Comparison of ENCODE assay signal across 8 cellular contexts in the genomic region with DNA sequence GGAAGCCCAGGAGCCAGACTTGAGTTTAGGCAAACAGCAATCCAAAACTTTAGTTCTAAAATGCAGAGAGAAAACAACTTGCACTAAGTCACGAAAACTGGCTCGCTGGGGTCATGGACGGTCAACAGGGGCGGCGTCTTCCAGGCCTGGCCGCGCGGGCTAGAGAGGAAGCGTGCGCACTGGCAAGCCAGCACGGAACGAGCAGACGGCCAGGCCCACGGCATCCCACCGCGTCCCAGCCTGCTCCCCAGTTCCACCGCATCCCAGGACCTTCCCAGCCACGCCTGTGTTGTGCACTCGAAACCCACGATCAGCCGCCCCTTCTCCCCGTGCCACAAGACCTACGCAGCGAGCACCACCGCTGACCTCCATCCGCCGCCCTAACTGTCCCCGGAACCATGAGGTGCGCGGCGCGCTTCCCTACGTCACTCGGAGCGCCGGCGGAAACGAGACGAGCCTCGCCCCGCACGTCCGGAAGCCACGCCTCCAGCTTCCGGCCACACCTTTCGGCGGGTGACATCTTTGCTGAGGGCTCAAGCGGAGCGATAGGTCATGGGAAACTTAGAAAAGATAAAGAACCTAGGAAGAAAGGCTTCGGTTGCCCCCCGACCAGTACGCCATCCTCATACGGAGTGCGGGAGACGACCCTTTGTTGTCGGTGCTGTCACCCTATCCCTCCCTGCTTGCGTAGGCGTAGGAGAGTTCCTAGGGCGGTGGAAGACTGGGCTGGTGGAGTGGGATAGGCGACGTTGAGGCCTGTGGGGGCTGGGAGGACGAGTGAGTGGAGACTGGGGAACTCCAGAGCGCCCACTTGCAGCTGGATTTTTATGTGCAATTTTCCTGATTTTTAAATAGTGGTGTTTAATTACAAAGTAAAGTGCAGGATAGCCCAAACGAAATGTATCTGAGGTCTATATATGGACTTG. TPM values are rescaled to one million over a fixed set of nuclear protein-coding genes. Genes with fewer than 3 reads are reported as not detected.
DNase-seq lines count a peak whose midpoint lies in the region; ATAC-seq and TF ChIP-seq lines count a peak whose summit lies in the region.

A gene (minus strand): TSS at position 400 of the 926 bp plus-strand sequence. CDS start 2,460 bp downstream, outside the sequence.

- H3K9me3 ChIP-seq in HAP-1: no peaks in the 10 kb centered on the region
- no peaks in the 10 kb centered on the region for H3K9me3 ChIP-seq in MG63

- peak; percentile 15 for TF ChIP-seq CTCF in nephron progenitor cell (IDR thresholded peaks at IDR 0.05)

- H3K4me3 Mint-ChIP-seq in nephron progenitor cell: peak within 1 kb of the TSS; percentile 95
- peak within 1 kb of the TSS; percentile 94 to 95 for H3K4me3 Mint-ChIP-seq in stimulated activated naive CD8-positive, alpha-beta T cell treated with anti-CD3 and anti-CD28 coated beads, Interleukin-15, amount 100 ng/mL, for 72 hours

- H3K4me1 Mint-ChIP-seq in nephron progenitor cell: peaks cover 48% of the 10 kb centered on the region
- H3K4me1 Mint-ChIP-seq in stimulated activated naive CD8-positive, alpha-beta T cell treated with anti-CD3 and anti-CD28 coated beads, Interleukin-15, amount 100 ng/mL, for 72 hours: peaks cover 52% of the 10 kb centered on the region

- peak within 1 kb of the TSS; percentile 100 for H3K27ac Mint-ChIP-seq in nephron progenitor cell
- peak within 1 kb of the TSS; percentile 98 to 99 for H3K27ac Mint-ChIP-seq in stimulated activated naive CD8-positive, alpha-beta T cell treated with anti-CD3 and anti-CD28 coated beads, Interleukin-15, amount 100 ng/mL, for 72 hours

- peak within 1 kb of the TSS; percentile 98 for H3K4me3 ChIP-seq in HAP-1
- H3K4me3 ChIP-seq in MG63: peak within 1 kb of the TSS; percentile 87

- H3K27me3 ChIP-seq in HAP-1 (ENCODE audit: low read depth) (no peaks in the 10 kb centered on the region), MG63 (no peaks in the 10 kb centered on the region; the same call in 1 of the 2 replicates)

- DNase-seq in GDM1 (lab: John Stamatoyannopoulos, UW) (peak; percentile 91), HAP-1 (ENCODE audit: low spot score in 2 of 2) (peak; percentile 91 to 95), MG63 (peak; percentile 94), SHP77 treated with DMSO at 0.1 percent for 48 hours (lab: John Stamatoyannopoulos, UW) (peak; percentile 97), activated gamma-delta T cell (lab: John Stamatoyannopoulos, UW) (peak; percentile 90), fibroblast of the conjunctiva (ENCODE audit: low read depth) (peak; percentile 79), nephron progenitor cell (peak; percentile 93)
- peak; percentile 91 to 94 for DNase-seq in stimulated activated naive CD8-positive, alpha-beta T cell treated with anti-CD3 and anti-CD28 coated beads, Interleukin-15, amount 100 ng/mL, for 72 hours

- H3K36me3 ChIP-seq in HAP-1 (replicated peaks): peaks cover 36% of the 10 kb centered on the region
- peaks cover 40% of the 10 kb centered on the region for H3K36me3 ChIP-seq in MG63

- ATAC-seq in stimulated activated naive CD8-positive, alpha-beta T cell treated with anti-CD3 and anti-CD28 coated beads, Interleukin-15, amount 100 ng/mL, for 72 hours: peak; percentile 98

- H3K9me3 Mint-ChIP-seq in nephron progenitor cell: no peaks in the 10 kb centered on the region
- H3K9me3 Mint-ChIP-seq in stimulated activated naive CD8-positive, alpha-beta T cell treated with anti-CD3 and anti-CD28 coated beads, Interleukin-15, amount 100 ng/mL, for 72 hours: no peaks in the 10 kb centered on the region

- in situ Hi-C loops in HAP-1 (cut with MboI; ENCODE audit: low sequenced_read_pairs): loop anchor here (25.0 kb wide), 2 partner anchors 274 to 524 kb away; a partner anchor contains a TSS

- H3K4me1 ChIP-seq in HAP-1: peaks cover 5% of the 10 kb centered on the region

- H3K36me3 Mint-ChIP-seq in nephron progenitor cell (ENCODE audit: low read depth): peaks cover 17% of the 10 kb centered on the region

- peaks cover 36% of the 10 kb centered on the region for H3K27me3 Mint-ChIP-seq in nephron progenitor cell (ENCODE audit: low read depth, poor library complexity)
- H3K27me3 Mint-ChIP-seq in stimulated activated naive CD8-positive, alpha-beta T cell treated with anti-CD3 and anti-CD28 coated beads, Interleukin-15, amount 100 ng/mL, for 72 hours: peaks cover 5% of the 10 kb centered on the region

RNA-seq across cellular contexts. Expression of the gene that starts here (rescaled TPM):
- 82.0 and 126 TPM in 2 replicates for total RNA-seq in MG63 (2014; rRNA removed; shearing (Covaris generic); ENCODE audit: low replicate concordance)

Comparison
In these comparisons a context has a peak if more than half of its experiments do, and no peak if none do; other contexts are left out.
1. Peak in every context shown above with its lines: DNase-seq, ATAC-seq and H3K4me3 ChIP-seq.